1 cellular context compared by ENCODE assay signal in the genomic region with DNA sequence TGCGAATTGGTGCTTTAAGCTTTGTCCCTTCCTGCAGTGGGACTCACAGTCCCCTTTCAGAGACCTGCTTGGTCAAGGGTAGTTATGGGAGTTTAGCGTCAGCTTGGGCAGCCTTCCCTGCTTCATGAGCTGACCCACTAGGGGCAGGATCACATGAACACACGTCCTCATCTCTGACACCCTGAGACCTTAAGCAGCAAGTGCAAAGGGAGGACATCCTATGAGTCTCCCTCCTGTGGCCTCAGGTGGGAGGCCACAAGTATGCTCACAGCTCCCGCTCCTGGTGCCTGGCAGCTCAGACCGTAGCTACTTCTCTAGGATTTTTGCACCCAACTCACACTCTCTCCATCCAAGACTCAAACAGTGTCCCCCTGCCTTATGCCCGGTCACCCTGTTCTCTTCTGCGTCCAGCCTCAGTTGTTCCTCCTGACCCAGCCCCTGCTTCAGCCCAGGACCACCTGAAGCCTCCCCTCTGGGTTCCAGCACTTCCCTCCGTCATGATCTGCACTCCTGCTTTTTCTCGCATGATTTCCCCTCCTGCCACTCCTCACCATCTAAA.
TF ChIP-seq lines count a peak whose summit lies in the region.

No MANE protein-coding gene starts in this region.

TF ChIP-seq in GM23338, 12 proteins besides CTCF, POLR2A, EP300 and RAD21 (continued from another document):
- no peak for TF ChIP-seq CREB1 (CRISPR knock-in tag; IDR thresholded peaks at IDR 0.05; ENCODE audit: low read depth)
- TF ChIP-seq, protein P1, sequence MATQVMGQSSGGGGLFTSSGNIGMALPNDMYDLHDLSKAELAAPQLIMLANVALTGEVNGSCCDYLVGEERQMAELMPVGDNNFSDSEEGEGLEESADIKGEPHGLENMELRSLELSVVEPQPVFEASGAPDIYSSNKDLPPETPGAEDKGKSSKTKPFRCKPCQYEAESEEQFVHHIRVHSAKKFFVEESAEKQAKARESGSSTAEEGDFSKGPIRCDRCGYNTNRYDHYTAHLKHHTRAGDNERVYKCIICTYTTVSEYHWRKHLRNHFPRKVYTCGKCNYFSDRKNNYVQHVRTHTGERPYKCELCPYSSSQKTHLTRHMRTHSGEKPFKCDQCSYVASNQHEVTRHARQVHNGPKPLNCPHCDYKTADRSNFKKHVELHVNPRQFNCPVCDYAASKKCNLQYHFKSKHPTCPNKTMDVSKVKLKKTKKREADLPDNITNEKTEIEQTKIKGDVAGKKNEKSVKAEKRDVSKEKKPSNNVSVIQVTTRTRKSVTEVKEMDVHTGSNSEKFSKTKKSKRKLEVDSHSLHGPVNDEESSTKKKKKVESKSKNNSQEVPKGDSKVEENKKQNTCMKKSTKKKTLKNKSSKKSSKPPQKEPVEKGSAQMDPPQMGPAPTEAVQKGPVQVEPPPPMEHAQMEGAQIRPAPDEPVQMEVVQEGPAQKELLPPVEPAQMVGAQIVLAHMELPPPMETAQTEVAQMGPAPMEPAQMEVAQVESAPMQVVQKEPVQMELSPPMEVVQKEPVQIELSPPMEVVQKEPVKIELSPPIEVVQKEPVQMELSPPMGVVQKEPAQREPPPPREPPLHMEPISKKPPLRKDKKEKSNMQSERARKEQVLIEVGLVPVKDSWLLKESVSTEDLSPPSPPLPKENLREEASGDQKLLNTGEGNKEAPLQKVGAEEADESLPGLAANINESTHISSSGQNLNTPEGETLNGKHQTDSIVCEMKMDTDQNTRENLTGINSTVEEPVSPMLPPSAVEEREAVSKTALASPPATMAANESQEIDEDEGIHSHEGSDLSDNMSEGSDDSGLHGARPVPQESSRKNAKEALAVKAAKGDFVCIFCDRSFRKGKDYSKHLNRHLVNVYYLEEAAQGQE (IDR thresholded peaks at IDR 0.05; ENCODE audit: unreplicated experiment): no peak
TF ChIP-seq in GM23338: peak in this region for 0.
